ENCODE assay signal across 25 cellular contexts in genomic region chr6:33850294-33850693, GRCh38. TPM values are rescaled to one million over a fixed set of nuclear protein-coding genes. Genes with fewer than 3 reads are reported as not detected.
"Had no signal": no experiment of that assay in that cellular context is flagged by ENCODE, and none has a peak within 500 bp of the region (broad histone marks: within the 10 kb centered on the region; RNA-seq: fewer than 3 reads in every experiment).

No MANE protein-coding gene starts in this region.

- DNase-seq: esophagus squamous epithelium; foreskin fibroblast; left cardiac atrium; mesenchymal stem cell; naive B cell; nephron progenitor cell; posterior cingulate gyrus; spleen; stimulated activated CD4-positive, alpha-beta T cell treated with anti-CD3 and anti-CD28 coated beads, Interleukin-15, amount 100 ng/mL, for 24 hours; stimulated activated CD4-positive, alpha-beta T cell treated with anti-CD3 and anti-CD28 coated beads, Interleukin-1b, Interleukin-23, amount 100 ng/mL, for 48 hours; stimulated activated CD4-positive, alpha-beta T cell treated with anti-CD3 and anti-CD28 coated beads, Interleukin-4, amount 100 ng/mL, for 24 hours; stimulated activated naive B cell treated with anti-CD40 and anti-IgM and Interleukin-4, amounts not matched to agents 10 μg/mL and 1 μg/mL and 100 μg/mL, for 72 hours; stomach had no signal

- H3K4me1 Mint-ChIP-seq: stimulated activated naive B cell treated with anti-CD40 and anti-IgM and Interleukin-4, amounts not matched to agents 10 μg/mL and 1 μg/mL and 100 μg/mL, for 72 hours had no signal

- H3K4me1 ChIP-seq: gastroesophageal sphincter had no signal

- H3K4me3 Mint-ChIP-seq: dendritic cell treated with granulocyte-macrophage colony-stimulating factor and Interleukin-4, amounts not matched to agents 40 ng/mL and 50 ng/mL, for 4 days; naive B cell; nephron progenitor cell; stimulated activated naive B cell treated with anti-CD40 and anti-IgM and Interleukin-4, amounts not matched to agents 10 μg/mL and 1 μg/mL and 100 μg/mL, for 72 hours; type B pancreatic cell had no signal

- H3K9me3 ChIP-seq: esophagus squamous epithelium, gastroesophageal sphincter, neutrophil, spleen, stomach had no signal

- H3K9me3 Mint-ChIP-seq: dendritic cell treated with granulocyte-macrophage colony-stimulating factor and Interleukin-4, amounts not matched to agents 40 ng/mL and 50 ng/mL, for 4 days; naive B cell; nephron progenitor cell; stimulated activated naive B cell treated with anti-CD40 and anti-IgM and Interleukin-4, amounts not matched to agents 10 μg/mL and 1 μg/mL and 100 μg/mL, for 72 hours; type B pancreatic cell had no signal

- H3K27ac ChIP-seq: esophagus squamous epithelium, gastroesophageal sphincter, neutrophil, spleen, stomach had no signal

- H3K4me3 ChIP-seq: esophagus squamous epithelium, gastroesophageal sphincter, lung, spleen, stomach had no signal

- H3K27ac Mint-ChIP-seq: dendritic cell treated with granulocyte-macrophage colony-stimulating factor and Interleukin-4, amounts not matched to agents 40 ng/mL and 50 ng/mL, for 4 days; nephron progenitor cell; stimulated activated naive B cell treated with anti-CD40 and anti-IgM and Interleukin-4, amounts not matched to agents 10 μg/mL and 1 μg/mL and 100 μg/mL, for 72 hours; type B pancreatic cell had no signal

- H3K36me3 Mint-ChIP-seq: naive B cell; stimulated activated naive B cell treated with anti-CD40 and anti-IgM and Interleukin-4, amounts not matched to agents 10 μg/mL and 1 μg/mL and 100 μg/mL, for 72 hours; type B pancreatic cell had no signal

- H3K36me3 ChIP-seq: esophagus squamous epithelium, gastroesophageal sphincter, neutrophil, spleen, stomach had no signal

RNA-seq across cellular contexts. Expression of gene MLN, which starts 46.5 kb away (rescaled TPM):
- total RNA-seq: epithelial cell of proximal tubule, esophagus squamous epithelium, gastroesophageal sphincter, kidney, left cardiac atrium, left ventricle myocardium superior, lung, osteocyte, pulmonary artery endothelial cell, sciatic nerve, skeletal muscle tissue, spleen, stomach had no signal
- polyA plus RNA-seq: lung, spleen, stomach had no signal
